ENCODE assay signal across 2 cellular contexts in the genomic region with DNA sequence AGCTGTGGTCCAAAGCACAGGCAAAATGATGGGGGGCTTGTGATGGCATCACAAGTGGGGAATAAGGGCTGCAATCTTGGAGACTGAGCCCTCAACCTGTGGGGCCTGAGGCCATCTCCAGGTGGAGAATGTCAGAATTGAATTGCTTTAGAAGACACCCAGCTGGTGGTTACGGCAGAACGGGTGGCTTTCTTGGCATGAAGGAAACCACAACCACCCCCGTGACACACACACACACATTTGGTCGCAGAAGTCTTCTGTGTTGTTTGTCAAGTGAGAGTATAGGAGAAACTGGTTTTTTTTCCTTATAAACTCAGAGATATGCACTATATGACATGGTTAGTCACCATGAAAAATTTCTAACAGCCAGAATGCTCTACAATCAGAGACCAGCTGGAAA.
TF ChIP-seq lines count a peak whose summit lies in the region.

No MANE protein-coding gene starts in this region.

TF ChIP-seq in IMR-90, 13 proteins besides CTCF, POLR2A, EP300 and RAD21 (continued from another document):
- TF ChIP-seq, protein P1, sequence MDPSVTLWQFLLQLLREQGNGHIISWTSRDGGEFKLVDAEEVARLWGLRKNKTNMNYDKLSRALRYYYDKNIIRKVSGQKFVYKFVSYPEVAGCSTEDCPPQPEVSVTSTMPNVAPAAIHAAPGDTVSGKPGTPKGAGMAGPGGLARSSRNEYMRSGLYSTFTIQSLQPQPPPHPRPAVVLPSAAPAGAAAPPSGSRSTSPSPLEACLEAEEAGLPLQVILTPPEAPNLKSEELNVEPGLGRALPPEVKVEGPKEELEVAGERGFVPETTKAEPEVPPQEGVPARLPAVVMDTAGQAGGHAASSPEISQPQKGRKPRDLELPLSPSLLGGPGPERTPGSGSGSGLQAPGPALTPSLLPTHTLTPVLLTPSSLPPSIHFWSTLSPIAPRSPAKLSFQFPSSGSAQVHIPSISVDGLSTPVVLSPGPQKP (IDR thresholded peaks at IDR 0.05; ENCODE audit: borderline replicate concordance, low read depth, low read length), result no peak
- TF ChIP-seq MXI1 (IDR thresholded peaks at IDR 0.05; ENCODE audit: borderline replicate concordance, low read depth, low read length), result no peak
- TF ChIP-seq MAZ (IDR thresholded peaks at IDR 0.05; ENCODE audit: borderline replicate concordance, low read depth, low read length), result no peak
- TF ChIP-seq BHLHE40 (IDR thresholded peaks at IDR 0.05; ENCODE audit: low read depth, low read length), result no peak
- TF ChIP-seq, protein P2, sequence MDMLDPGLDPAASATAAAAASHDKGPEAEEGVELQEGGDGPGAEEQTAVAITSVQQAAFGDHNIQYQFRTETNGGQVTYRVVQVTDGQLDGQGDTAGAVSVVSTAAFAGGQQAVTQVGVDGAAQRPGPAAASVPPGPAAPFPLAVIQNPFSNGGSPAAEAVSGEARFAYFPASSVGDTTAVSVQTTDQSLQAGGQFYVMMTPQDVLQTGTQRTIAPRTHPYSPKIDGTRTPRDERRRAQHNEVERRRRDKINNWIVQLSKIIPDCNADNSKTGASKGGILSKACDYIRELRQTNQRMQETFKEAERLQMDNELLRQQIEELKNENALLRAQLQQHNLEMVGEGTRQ (IDR thresholded peaks at IDR 0.05; ENCODE audit: low read depth, low read length), result no peak
TF ChIP-seq in IMR-90: peak in this region for 0.

TF ChIP-seq in GM23338, 12 proteins besides CTCF, POLR2A, EP300 and RAD21:
- TF ChIP-seq, protein P3, sequence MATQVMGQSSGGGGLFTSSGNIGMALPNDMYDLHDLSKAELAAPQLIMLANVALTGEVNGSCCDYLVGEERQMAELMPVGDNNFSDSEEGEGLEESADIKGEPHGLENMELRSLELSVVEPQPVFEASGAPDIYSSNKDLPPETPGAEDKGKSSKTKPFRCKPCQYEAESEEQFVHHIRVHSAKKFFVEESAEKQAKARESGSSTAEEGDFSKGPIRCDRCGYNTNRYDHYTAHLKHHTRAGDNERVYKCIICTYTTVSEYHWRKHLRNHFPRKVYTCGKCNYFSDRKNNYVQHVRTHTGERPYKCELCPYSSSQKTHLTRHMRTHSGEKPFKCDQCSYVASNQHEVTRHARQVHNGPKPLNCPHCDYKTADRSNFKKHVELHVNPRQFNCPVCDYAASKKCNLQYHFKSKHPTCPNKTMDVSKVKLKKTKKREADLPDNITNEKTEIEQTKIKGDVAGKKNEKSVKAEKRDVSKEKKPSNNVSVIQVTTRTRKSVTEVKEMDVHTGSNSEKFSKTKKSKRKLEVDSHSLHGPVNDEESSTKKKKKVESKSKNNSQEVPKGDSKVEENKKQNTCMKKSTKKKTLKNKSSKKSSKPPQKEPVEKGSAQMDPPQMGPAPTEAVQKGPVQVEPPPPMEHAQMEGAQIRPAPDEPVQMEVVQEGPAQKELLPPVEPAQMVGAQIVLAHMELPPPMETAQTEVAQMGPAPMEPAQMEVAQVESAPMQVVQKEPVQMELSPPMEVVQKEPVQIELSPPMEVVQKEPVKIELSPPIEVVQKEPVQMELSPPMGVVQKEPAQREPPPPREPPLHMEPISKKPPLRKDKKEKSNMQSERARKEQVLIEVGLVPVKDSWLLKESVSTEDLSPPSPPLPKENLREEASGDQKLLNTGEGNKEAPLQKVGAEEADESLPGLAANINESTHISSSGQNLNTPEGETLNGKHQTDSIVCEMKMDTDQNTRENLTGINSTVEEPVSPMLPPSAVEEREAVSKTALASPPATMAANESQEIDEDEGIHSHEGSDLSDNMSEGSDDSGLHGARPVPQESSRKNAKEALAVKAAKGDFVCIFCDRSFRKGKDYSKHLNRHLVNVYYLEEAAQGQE (IDR thresholded peaks at IDR 0.05; ENCODE audit: unreplicated experiment), result no peak
- TF ChIP-seq ZNF331 (CRISPR knock-in tag; IDR thresholded peaks at IDR 0.05; ENCODE audit: low read depth) (no peak), EZH2phosphoT487 (IDR thresholded peaks at IDR 0.05; ENCODE audit: unreplicated experiment) (no peak), EZH2 (IDR thresholded peaks at IDR 0.05; ENCODE audit: low read depth, unreplicated experiment) (no peak), JUNB (IDR thresholded peaks at IDR 0.05; ENCODE audit: unreplicated experiment) (no peak), CREB1 (CRISPR knock-in tag; IDR thresholded peaks at IDR 0.05; ENCODE audit: low read depth) (no peak), ZNF114 (CRISPR knock-in tag; IDR thresholded peaks at IDR 0.05) (no peak), NANOG (IDR thresholded peaks at IDR 0.05; ENCODE audit: borderline replicate concordance) (no peak), STAT1 (IDR thresholded peaks at IDR 0.05; ENCODE audit: unreplicated experiment) (no peak), POLR2AphosphoS5 (IDR thresholded peaks at IDR 0.05; ENCODE audit: low read depth) (no peak)
- TF ChIP-seq, protein P4, sequence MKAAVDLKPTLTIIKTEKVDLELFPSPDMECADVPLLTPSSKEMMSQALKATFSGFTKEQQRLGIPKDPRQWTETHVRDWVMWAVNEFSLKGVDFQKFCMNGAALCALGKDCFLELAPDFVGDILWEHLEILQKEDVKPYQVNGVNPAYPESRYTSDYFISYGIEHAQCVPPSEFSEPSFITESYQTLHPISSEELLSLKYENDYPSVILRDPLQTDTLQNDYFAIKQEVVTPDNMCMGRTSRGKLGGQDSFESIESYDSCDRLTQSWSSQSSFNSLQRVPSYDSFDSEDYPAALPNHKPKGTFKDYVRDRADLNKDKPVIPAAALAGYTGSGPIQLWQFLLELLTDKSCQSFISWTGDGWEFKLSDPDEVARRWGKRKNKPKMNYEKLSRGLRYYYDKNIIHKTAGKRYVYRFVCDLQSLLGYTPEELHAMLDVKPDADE (IDR thresholded peaks at IDR 0.05), result no peak
- TF ChIP-seq, protein P5, sequence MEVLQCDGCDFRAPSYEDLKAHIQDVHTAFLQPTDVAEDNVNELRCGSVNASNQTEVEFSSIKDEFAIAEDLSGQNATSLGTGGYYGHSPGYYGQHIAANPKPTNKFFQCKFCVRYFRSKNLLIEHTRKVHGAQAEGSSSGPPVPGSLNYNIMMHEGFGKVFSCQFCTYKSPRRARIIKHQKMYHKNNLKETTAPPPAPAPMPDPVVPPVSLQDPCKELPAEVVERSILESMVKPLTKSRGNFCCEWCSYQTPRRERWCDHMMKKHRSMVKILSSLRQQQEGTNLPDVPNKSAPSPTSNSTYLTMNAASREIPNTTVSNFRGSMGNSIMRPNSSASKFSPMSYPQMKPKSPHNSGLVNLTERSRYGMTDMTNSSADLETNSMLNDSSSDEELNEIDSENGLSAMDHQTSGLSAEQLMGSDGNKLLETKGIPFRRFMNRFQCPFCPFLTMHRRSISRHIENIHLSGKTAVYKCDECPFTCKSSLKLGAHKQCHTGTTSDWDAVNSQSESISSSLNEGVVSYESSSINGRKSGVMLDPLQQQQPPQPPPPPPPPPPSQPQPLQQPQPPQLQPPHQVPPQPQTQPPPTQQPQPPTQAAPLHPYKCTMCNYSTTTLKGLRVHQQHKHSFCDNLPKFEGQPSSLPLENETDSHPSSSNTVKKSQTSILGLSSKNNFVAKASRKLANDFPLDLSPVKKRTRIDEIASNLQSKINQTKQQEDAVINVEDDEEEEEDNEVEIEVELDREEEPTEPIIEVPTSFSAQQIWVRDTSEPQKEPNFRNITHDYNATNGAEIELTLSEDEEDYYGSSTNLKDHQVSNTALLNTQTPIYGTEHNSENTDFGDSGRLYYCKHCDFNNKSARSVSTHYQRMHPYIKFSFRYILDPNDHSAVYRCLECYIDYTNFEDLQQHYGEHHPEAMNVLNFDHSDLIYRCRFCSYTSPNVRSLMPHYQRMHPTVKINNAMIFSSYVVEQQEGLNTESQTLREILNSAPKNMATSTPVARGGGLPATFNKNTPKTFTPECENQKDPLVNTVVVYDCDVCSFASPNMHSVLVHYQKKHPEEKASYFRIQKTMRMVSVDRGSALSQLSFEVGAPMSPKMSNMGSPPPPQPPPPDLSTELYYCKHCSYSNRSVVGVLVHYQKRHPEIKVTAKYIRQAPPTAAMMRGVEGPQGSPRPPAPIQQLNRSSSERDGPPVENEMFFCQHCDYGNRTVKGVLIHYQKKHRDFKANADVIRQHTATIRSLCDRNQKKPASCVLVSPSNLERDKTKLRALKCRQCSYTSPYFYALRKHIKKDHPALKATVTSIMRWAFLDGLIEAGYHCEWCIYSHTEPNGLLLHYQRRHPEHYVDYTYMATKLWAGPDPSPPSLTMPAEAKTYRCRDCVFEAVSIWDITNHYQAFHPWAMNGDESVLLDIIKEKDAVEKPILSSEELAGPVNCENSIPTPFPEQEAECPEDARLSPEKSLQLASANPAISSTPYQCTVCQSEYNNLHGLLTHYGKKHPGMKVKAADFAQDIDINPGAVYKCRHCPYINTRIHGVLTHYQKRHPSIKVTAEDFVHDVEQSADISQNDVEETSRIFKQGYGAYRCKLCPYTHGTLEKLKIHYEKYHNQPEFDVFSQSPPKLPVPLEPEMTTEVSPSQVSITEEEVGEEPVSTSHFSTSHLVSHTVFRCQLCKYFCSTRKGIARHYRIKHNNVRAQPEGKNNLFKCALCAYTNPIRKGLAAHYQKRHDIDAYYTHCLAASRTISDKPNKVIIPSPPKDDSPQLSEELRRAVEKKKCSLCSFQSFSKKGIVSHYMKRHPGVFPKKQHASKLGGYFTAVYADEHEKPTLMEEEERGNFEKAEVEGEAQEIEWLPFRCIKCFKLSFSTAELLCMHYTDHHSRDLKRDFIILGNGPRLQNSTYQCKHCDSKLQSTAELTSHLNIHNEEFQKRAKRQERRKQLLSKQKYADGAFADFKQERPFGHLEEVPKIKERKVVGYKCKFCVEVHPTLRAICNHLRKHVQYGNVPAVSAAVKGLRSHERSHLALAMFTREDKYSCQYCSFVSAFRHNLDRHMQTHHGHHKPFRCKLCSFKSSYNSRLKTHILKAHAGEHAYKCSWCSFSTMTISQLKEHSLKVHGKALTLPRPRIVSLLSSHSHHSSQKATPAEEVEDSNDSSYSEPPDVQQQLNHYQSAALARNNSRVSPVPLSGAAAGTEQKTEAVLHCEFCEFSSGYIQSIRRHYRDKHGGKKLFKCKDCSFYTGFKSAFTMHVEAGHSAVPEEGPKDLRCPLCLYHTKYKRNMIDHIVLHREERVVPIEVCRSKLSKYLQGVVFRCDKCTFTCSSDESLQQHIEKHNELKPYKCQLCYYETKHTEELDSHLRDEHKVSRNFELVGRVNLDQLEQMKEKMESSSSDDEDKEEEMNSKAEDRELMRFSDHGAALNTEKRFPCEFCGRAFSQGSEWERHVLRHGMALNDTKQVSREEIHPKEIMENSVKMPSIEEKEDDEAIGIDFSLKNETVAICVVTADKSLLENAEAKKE (CRISPR knock-in tag; IDR thresholded peaks at IDR 0.05), result no peak
